8 cellular contexts compared by ENCODE assay signal in genomic region chr15:92733934-92734521, GRCh38.
A peak's percentile ranks its signal among the peaks of the same experiment; 100 is the strongest.
DNase-seq lines count a peak whose midpoint lies in the region; TF ChIP-seq lines count a peak whose summit lies in the region.

No MANE protein-coding gene starts in this region.

- H3K4me1 ChIP-seq in esophagus (ENCODE audit: control insufficient read depth in 2 of 2, insufficient read depth in 2 of 2, low read length in 1 of 2) (peaks cover 0 to 3% of the 10 kb centered on the region in 2 donors), muscle layer of duodenum (ENCODE audit: control insufficient read depth in 1 of 2, insufficient read depth in 2 of 2, low read length in 2 of 2) (no peaks in the 10 kb centered on the region), vagina (no peaks in the 10 kb centered on the region)

- POLR2A ChIA-PET in activated CD4-positive, alpha-beta memory T cell treated with anti-CD3 and anti-CD28 coated beads for 36 hours (lab: Charles Lee), result no interaction called here

- peaks cover 10% of the 10 kb centered on the region for H3K27me3 Mint-ChIP-seq in activated CD4-positive, alpha-beta memory T cell treated with anti-CD3 and anti-CD28 coated beads for 36 hours

- H3K27me3 ChIP-seq in esophagus (ENCODE audit: control insufficient read depth in 1 of 2, insufficient read depth in 2 of 2, low read length in 2 of 2) (no peaks in the 10 kb centered on the region), muscle layer of duodenum (ENCODE audit: low read depth, low read length) (no peaks in the 10 kb centered on the region), vagina (no peaks in the 10 kb centered on the region)

- peak; percentile 49 for DNase-seq in NCI-H146 treated with DMSO at 0.1 percent for 48 hours (lab: John Stamatoyannopoulos, UW; ENCODE audit: unreplicated experiment)
- no peak for DNase-seq in NCI-H146 (lab: John Stamatoyannopoulos, UW)
- peak; percentile 20 for DNase-seq in activated CD4-positive, alpha-beta memory T cell treated with anti-CD3 and anti-CD28 coated beads for 36 hours
- DNase-seq in vagina (ENCODE audit: extremely low spot score in 2 of 2), result no peak
- no peak for DNase-seq in NCI-H128 (lab: John Stamatoyannopoulos, UW; ENCODE audit: unreplicated experiment)
- DNase-seq in COLO829 (ENCODE audit: low spot score), result no peak

- TF ChIP-seq CTCF in vagina (IDR thresholded peaks at IDR 0.05), result no peak

- intact Hi-C loops in activated CD4-positive, alpha-beta memory T cell treated with anti-CD3 and anti-CD28 coated beads for 36 hours (cut with micrococcal nuclease), result no loop called here
- intact Hi-C loops in vagina (cut with DNase I), result no loop called here

- H3K27ac Mint-ChIP-seq in activated CD4-positive, alpha-beta memory T cell treated with anti-CD3 and anti-CD28 coated beads for 36 hours, result no peak overlapping the region

- no peaks in the 10 kb centered on the region for H3K9me3 ChIP-seq in esophagus (ENCODE audit: control insufficient read depth in 2 of 2, insufficient read depth in 1 of 2, low read depth in 1 of 2, low read length in 1 of 2)
- H3K9me3 ChIP-seq in muscle layer of duodenum (ENCODE audit: control insufficient read depth in 1 of 2, low read length in 2 of 2), result no peaks in the 10 kb centered on the region
- H3K9me3 ChIP-seq in vagina, result no peaks in the 10 kb centered on the region

- peak overlapping the region; percentile 47 to 59 for H3K4me3 ChIP-seq in esophagus (ENCODE audit: low read depth in 1 of 2, low read length in 2 of 2)
- peak overlapping the region; percentile 56 to 67 for H3K4me3 ChIP-seq in muscle layer of duodenum (ENCODE audit: low read depth in 1 of 2, low read length in 2 of 2)
- H3K4me3 ChIP-seq in vagina, result peak overlapping the region in 1 of 2 donors; percentile 35

- peaks cover 10% of the 10 kb centered on the region for H3K4me1 Mint-ChIP-seq in activated CD4-positive, alpha-beta memory T cell treated with anti-CD3 and anti-CD28 coated beads for 36 hours (ENCODE audit: low read depth)

- CTCF ChIA-PET in activated CD4-positive, alpha-beta memory T cell treated with anti-CD3 and anti-CD28 coated beads for 36 hours (lab: Charles Lee), result interaction anchor here (0.6 to 1.5 kb wide), 6 partner anchors 19 to 342 kb away, joined by 3 to 8 read pairs (median 3); no protein-coding TSS in a partner anchor

- WGBS in esophagus, 2 donors, result 6 to 12% methylated on average over 24 to 33 of the region's 33 CpGs

- no peaks in the 10 kb centered on the region for H3K9me3 Mint-ChIP-seq in activated CD4-positive, alpha-beta memory T cell treated with anti-CD3 and anti-CD28 coated beads for 36 hours

- no peaks in the 10 kb centered on the region for H3K36me3 ChIP-seq in esophagus (ENCODE audit: control insufficient read depth in 2 of 2, insufficient read depth in 2 of 2, low read length in 1 of 2)
- H3K36me3 ChIP-seq in muscle layer of duodenum (ENCODE audit: control insufficient read depth in 1 of 2, insufficient read depth in 2 of 2, low read length in 2 of 2), result no peaks in the 10 kb centered on the region
- H3K36me3 ChIP-seq in vagina, result no peaks in the 10 kb centered on the region

- H3K27ac ChIP-seq in esophagus (ENCODE audit: low read depth in 2 of 2, low read length in 1 of 2) (peak overlapping the region; percentile 4 to 64), muscle layer of duodenum (ENCODE audit: low read length) (peak overlapping the region; percentile 75), vagina (peak overlapping the region; percentile 53)

- TF ChIP-seq POLR2A in vagina (IDR thresholded peaks at IDR 0.05), result no peak

- H3K4me3 Mint-ChIP-seq in activated CD4-positive, alpha-beta memory T cell treated with anti-CD3 and anti-CD28 coated beads for 36 hours, result peak overlapping the region; percentile 73

- no peaks in the 10 kb centered on the region for H3K36me3 Mint-ChIP-seq in activated CD4-positive, alpha-beta memory T cell treated with anti-CD3 and anti-CD28 coated beads for 36 hours

Comparison
In these comparisons a context has a peak if more than half of its experiments do, and no peak if none do; other contexts are left out.
1. DNase-seq: peak in NCI-H146 treated with DMSO at 0.1 percent for 48 hours (single experiment) and activated CD4-positive, alpha-beta memory T cell treated with anti-CD3 and anti-CD28 coated beads for 36 hours (single experiment); none in NCI-H146 (single experiment), vagina (0 of 2), NCI-H128 (single experiment) and COLO829 (single experiment).
2. Peak in every context shown above with its lines, with median percentiles within 50 percentile points of each other: H3K27ac ChIP-seq.